20 cellular contexts compared by ENCODE assay signal in the genomic region with DNA sequence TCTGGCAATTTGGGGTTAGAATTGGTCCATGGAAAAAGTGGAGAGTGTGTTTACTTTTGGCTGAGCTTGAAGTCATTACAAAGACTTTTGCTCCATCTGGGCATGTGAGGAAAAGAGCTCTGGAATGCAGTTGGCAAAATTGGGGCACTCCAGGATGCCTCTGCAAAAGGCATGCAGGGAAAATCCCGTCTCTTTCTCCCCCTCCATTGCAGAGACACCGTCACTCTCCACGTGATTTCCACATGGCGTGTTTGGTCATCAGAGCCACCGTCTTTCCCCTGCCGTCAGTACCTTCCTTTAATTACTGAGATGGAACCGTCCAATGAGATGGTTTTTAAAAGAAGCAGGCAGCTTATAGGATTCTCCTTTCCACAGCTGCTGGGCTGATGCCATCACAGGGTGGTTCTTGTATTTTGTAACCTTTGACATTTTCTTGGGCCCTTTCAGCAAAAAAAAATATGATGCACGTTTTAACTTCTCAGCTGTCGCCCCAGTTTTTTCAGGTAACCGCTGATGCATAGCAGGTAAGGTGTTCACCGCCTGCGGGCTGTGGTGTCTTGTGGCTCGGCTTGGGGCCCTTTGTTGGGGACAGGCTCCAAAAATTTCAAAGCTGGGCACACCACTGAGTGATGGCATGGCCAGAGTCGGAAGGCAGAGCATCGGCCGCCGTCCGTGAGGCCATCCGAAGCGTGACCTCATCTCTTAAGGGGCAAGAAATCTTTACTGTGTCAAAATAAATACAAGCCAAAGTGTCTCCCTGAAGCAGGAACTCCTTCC.
"Had no signal": no experiment of that assay in that cellular context is flagged by ENCODE, and none has a peak within 500 bp of the region (broad histone marks: within the 10 kb centered on the region; RNA-seq: fewer than 3 reads in every experiment).

No MANE protein-coding gene starts in this region.

- H3K36me3 Mint-ChIP-seq: activated naive CD4-positive, alpha-beta T cell treated with anti-CD3 and anti-CD28 coated beads, Interleukin-2, amount 10 ng/mL, durations not matched to agents 7 days and 5 days; natural killer cell treated with Interleukin-12 subunit alpha and Interleukin-12 subunit beta and Interleukin-15 and Interleukin-18, amount 100 ng/mL, for 72 hours had no signal

- H3K27ac Mint-ChIP-seq: activated CD4-positive, alpha-beta memory T cell treated with anti-CD3 and anti-CD28 coated beads, Interleukin-2, amount 10 ng/mL, durations not matched to agents 7 days and 5 days; activated naive CD4-positive, alpha-beta T cell treated with anti-CD3 and anti-CD28 coated beads, Interleukin-2, amount 10 ng/mL, durations not matched to agents 7 days and 5 days; activated naive CD8-positive, alpha-beta T cell treated with anti-CD3 and anti-CD28 coated beads, Interleukin-2, amount 50 U/mL, for 24 hours; mesothelial cell of epicardium; natural killer cell treated with Interleukin-12 subunit alpha and Interleukin-12 subunit beta and Interleukin-15 and Interleukin-18, amount 100 ng/mL, for 72 hours had no signal

- H3K4me3 ChIP-seq: body of pancreas, cardiac muscle cell, psoas muscle, vagina had no signal

- H3K9me3 ChIP-seq: body of pancreas, psoas muscle, vagina had no signal

- DNase-seq: activated CD4-positive, alpha-beta memory T cell treated with anti-CD3 and anti-CD28 coated beads, Interleukin-2, amount 10 ng/mL, durations not matched to agents 7 days and 5 days; activated CD4-positive, alpha-beta T cell treated with anti-CD3 and anti-CD28 coated beads for 48 hours; activated effector memory CD4-positive, alpha-beta T cell treated with anti-CD3 and anti-CD28 coated beads, Interleukin-2, amount 50 U/mL, for 16 hours; activated naive CD4-positive, alpha-beta T cell treated with anti-CD3 and anti-CD28 coated beads, Interleukin-2, amount 10 ng/mL, durations not matched to agents 7 days and 5 days; activated naive CD8-positive, alpha-beta T cell treated with anti-CD3 and anti-CD28 coated beads, Interleukin-2, amount 50 U/mL, for 24 hours; activated T-cell treated with anti-CD3 and anti-CD28 coated beads for 4 hours; body of pancreas; dermis blood vessel endothelial cell; effector CD8-positive, alpha-beta T cell; psoas muscle; right cardiac atrium; stimulated activated CD4-positive, alpha-beta T cell treated with anti-CD3 and anti-CD28 coated beads, Interleukin-12 subunit alpha, Interleukin-12 subunit beta, amount 100 ng/mL, for 4 hours; stimulated activated CD4-positive, alpha-beta T cell treated with anti-CD3 and anti-CD28 coated beads, Interleukin-4, amount 100 ng/mL, for 4 hours; stimulated activated naive CD8-positive, alpha-beta T cell treated with anti-CD3 and anti-CD28 coated beads, Interleukin-15, Interleukin-2, amounts not matched to agents 100 U/mL and 50 U/mL, for 24 hours; trophoblast cell had no signal

- H3K27ac ChIP-seq: body of pancreas, cardiac muscle cell, psoas muscle had no signal

- H3K36me3 ChIP-seq: vagina had no signal

- H3K9me3 Mint-ChIP-seq: activated CD4-positive, alpha-beta memory T cell treated with anti-CD3 and anti-CD28 coated beads, Interleukin-2, amount 10 ng/mL, durations not matched to agents 7 days and 5 days; activated naive CD4-positive, alpha-beta T cell treated with anti-CD3 and anti-CD28 coated beads, Interleukin-2, amount 10 ng/mL, durations not matched to agents 7 days and 5 days; activated naive CD8-positive, alpha-beta T cell treated with anti-CD3 and anti-CD28 coated beads, Interleukin-2, amount 50 U/mL, for 24 hours; mesothelial cell of epicardium; natural killer cell treated with Interleukin-12 subunit alpha and Interleukin-12 subunit beta and Interleukin-15 and Interleukin-18, amount 100 ng/mL, for 72 hours had no signal

- ATAC-seq: activated naive CD8-positive, alpha-beta T cell treated with anti-CD3 and anti-CD28 coated beads, Interleukin-2, amount 50 U/mL, for 24 hours; body of pancreas; left lobe of liver; natural killer cell treated with Interleukin-12 subunit alpha and Interleukin-12 subunit beta and Interleukin-15 and Interleukin-18, amount 100 ng/mL, for 72 hours; psoas muscle; right cardiac atrium; stimulated activated naive CD8-positive, alpha-beta T cell treated with anti-CD3 and anti-CD28 coated beads, Interleukin-15, Interleukin-2, amounts not matched to agents 100 U/mL and 50 U/mL, for 24 hours had no signal

- H3K27me3 ChIP-seq: body of pancreas, cardiac muscle cell, vagina had no signal

- H3K4me1 ChIP-seq: body of pancreas, psoas muscle had no signal
